Comparison of ENCODE assay signal across 1 cellular context in genomic region chr11:47152953-47153950, GRCh38.
TF ChIP-seq lines count a peak whose summit lies in the region.

No MANE protein-coding gene starts in this region.

TF ChIP-seq in HepG2, 621 proteins besides CTCF, POLR2A, EP300 and RAD21 (continued from another document and continues in another):
- TF ChIP-seq RXRB (CRISPR knock-in tag; IDR thresholded peaks at IDR 0.05; ENCODE audit: borderline replicate concordance) (peak; percentile 25; the same call in 1 of the 2 replicates), SP4 (CRISPR knock-in tag; IDR thresholded peaks at IDR 0.05) (no peak), HOXA7 (CRISPR knock-in tag; IDR thresholded peaks at IDR 0.05) (no peak), KAT8 (CRISPR knock-in tag; IDR thresholded peaks at IDR 0.05) (no peak), ATM (IDR thresholded peaks at IDR 0.05; ENCODE audit: borderline replicate concordance) (no peak), ZNF883 (CRISPR knock-in tag; IDR thresholded peaks at IDR 0.05; ENCODE audit: not compliant biosample characterization) (no peak), SP2 (CRISPR knock-in tag; IDR thresholded peaks at IDR 0.05) (no peak), HNF4G (IDR thresholded peaks at IDR 0.05; ENCODE audit: borderline replicate concordance, low read depth, low read length) (peak; percentile 75; the same call in 1 of the 2 replicates), HNF4G (CRISPR knock-in tag; IDR thresholded peaks at IDR 0.05; ENCODE audit: borderline replicate concordance, low read depth) (no peak), ZNF782 (CRISPR knock-in tag; IDR thresholded peaks at IDR 0.05; ENCODE audit: borderline replicate concordance) (no peak), ZSCAN25 (CRISPR knock-in tag; IDR thresholded peaks at IDR 0.05) (no peak), NFE2L1 (CRISPR knock-in tag; IDR thresholded peaks at IDR 0.05; ENCODE audit: borderline replicate concordance) (no peak), ZNF589 (CRISPR knock-in tag; conservative IDR thresholded peaks at IDR 0.05) (no peak), YEATS4 (CRISPR knock-in tag; IDR thresholded peaks at IDR 0.05; ENCODE audit: borderline replicate concordance) (no peak), ZBTB20 (CRISPR knock-in tag; IDR thresholded peaks at IDR 0.05; ENCODE audit: borderline replicate concordance, low read depth) (no peak), ATAD3A (CRISPR knock-in tag; IDR thresholded peaks at IDR 0.05) (no peak), DDIT3 (CRISPR knock-in tag; IDR thresholded peaks at IDR 0.05) (no peak), SRSF1 (optimal IDR thresholded peaks at IDR 0.05; ENCODE audit: low read depth, low read length) (no peak), ZNF652 (CRISPR knock-in tag; IDR thresholded peaks at IDR 0.05; ENCODE audit: borderline replicate concordance, low read depth) (no peak), KAT2B (IDR thresholded peaks at IDR 0.05; ENCODE audit: borderline replicate concordance, low read depth, low read length) (no peak), ZFP41 (CRISPR knock-in tag; IDR thresholded peaks at IDR 0.05; ENCODE audit: borderline replicate concordance) (no peak), DNMT1 (CRISPR knock-in tag; IDR thresholded peaks at IDR 0.05) (no peak), PHF20 (CRISPR knock-in tag; IDR thresholded peaks at IDR 0.05) (0 out of 2 replicates have a peak, but pooled peaks have one; percentile 20), PCBP1 (IDR thresholded peaks at IDR 0.05; ENCODE audit: borderline replicate concordance, low read depth, low read length) (no peak), TAF15 (IDR thresholded peaks at IDR 0.05; ENCODE audit: low read depth, low read length, poor library complexity, severe bottlenecking) (no peak), ERF (CRISPR knock-in tag; IDR thresholded peaks at IDR 0.05) (peak; percentile 26; the same call in 1 of the 2 replicates), ZNF337 (CRISPR knock-in tag; IDR thresholded peaks at IDR 0.05; ENCODE audit: borderline replicate concordance, low read depth) (no peak), KMT2B (CRISPR knock-in tag; IDR thresholded peaks at IDR 0.05) (peak; percentile 43; the same call in 1 of the 2 replicates), ZNF496 (CRISPR knock-in tag; IDR thresholded peaks at IDR 0.05; ENCODE audit: insufficient replicate concordance) (no peak), HOXA9 (CRISPR knock-in tag; IDR thresholded peaks at IDR 0.05; ENCODE audit: borderline replicate concordance) (no peak), ZNF225 (CRISPR knock-in tag; IDR thresholded peaks at IDR 0.05) (no peak), KLF16 (CRISPR knock-in tag; IDR thresholded peaks at IDR 0.05) (peak in 1 of 2 experiments; percentile 45; a peak in 1 of 4 replicates), SALL2 (CRISPR knock-in tag; IDR thresholded peaks at IDR 0.05) (no peak), KLF12 (CRISPR knock-in tag; IDR thresholded peaks at IDR 0.05; ENCODE audit: borderline replicate concordance) (no peak), ZNF501 (CRISPR knock-in tag; IDR thresholded peaks at IDR 0.05) (no peak), ZNF709 (CRISPR knock-in tag; IDR thresholded peaks at IDR 0.05) (no peak), ZNF12 (CRISPR knock-in tag; IDR thresholded peaks at IDR 0.05) (no peak), ZNF354B (CRISPR knock-in tag; IDR thresholded peaks at IDR 0.05) (no peak), ZSCAN21 (CRISPR knock-in tag; IDR thresholded peaks at IDR 0.05; ENCODE audit: borderline replicate concordance) (no peak), PITX1 (CRISPR knock-in tag; IDR thresholded peaks at IDR 0.05) (no peak), NR2F1 (CRISPR knock-in tag; IDR thresholded peaks at IDR 0.05) (peak; percentile 34 to 48; a peak in 2 of 4 replicates), ZSCAN9 (CRISPR knock-in tag; IDR thresholded peaks at IDR 0.05; ENCODE audit: borderline replicate concordance) (no peak), JUN (CRISPR knock-in tag; IDR thresholded peaks at IDR 0.05) (no peak), ZNF615 (CRISPR knock-in tag; IDR thresholded peaks at IDR 0.05; ENCODE audit: borderline replicate concordance) (no peak), CEBPG (CRISPR knock-in tag; IDR thresholded peaks at IDR 0.05) (peak; percentile 52; the same call in 1 of the 2 replicates), ZNF75D (CRISPR knock-in tag; IDR thresholded peaks at IDR 0.05; ENCODE audit: borderline replicate concordance) (no peak), ZMAT3 (CRISPR knock-in tag; conservative IDR thresholded peaks at IDR 0.05) (no peak), HMGA1 (CRISPR knock-in tag; conservative IDR thresholded peaks at IDR 0.05) (no peak), PATZ1 (CRISPR knock-in tag; IDR thresholded peaks at IDR 0.05) (0 out of 2 replicates have a peak, but pooled peaks have one; percentile 13), ZNF335 (CRISPR knock-in tag; IDR thresholded peaks at IDR 0.05) (no peak), ZNF800 (CRISPR knock-in tag; IDR thresholded peaks at IDR 0.05) (no peak), ZNF780A (CRISPR knock-in tag; IDR thresholded peaks at IDR 0.05) (no peak), ZNF101 (CRISPR knock-in tag; IDR thresholded peaks at IDR 0.05; ENCODE audit: borderline replicate concordance, low read depth) (no peak), HCFC1 (IDR thresholded peaks at IDR 0.05; ENCODE audit: low read depth, low read length) (no peak), ZNF772 (CRISPR knock-in tag; IDR thresholded peaks at IDR 0.05) (no peak), ZNF660 (CRISPR knock-in tag; IDR thresholded peaks at IDR 0.05; ENCODE audit: borderline replicate concordance, low read depth) (no peak)
- TF ChIP-seq, protein P1, sequence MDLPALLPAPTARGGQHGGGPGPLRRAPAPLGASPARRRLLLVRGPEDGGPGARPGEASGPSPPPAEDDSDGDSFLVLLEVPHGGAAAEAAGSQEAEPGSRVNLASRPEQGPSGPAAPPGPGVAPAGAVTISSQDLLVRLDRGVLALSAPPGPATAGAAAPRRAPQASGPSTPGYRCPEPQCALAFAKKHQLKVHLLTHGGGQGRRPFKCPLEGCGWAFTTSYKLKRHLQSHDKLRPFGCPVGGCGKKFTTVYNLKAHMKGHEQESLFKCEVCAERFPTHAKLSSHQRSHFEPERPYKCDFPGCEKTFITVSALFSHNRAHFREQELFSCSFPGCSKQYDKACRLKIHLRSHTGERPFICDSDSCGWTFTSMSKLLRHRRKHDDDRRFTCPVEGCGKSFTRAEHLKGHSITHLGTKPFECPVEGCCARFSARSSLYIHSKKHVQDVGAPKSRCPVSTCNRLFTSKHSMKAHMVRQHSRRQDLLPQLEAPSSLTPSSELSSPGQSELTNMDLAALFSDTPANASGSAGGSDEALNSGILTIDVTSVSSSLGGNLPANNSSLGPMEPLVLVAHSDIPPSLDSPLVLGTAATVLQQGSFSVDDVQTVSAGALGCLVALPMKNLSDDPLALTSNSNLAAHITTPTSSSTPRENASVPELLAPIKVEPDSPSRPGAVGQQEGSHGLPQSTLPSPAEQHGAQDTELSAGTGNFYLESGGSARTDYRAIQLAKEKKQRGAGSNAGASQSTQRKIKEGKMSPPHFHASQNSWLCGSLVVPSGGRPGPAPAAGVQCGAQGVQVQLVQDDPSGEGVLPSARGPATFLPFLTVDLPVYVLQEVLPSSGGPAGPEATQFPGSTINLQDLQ (CRISPR knock-in tag; IDR thresholded peaks at IDR 0.05) = no peak
- TF ChIP-seq, protein P2, sequence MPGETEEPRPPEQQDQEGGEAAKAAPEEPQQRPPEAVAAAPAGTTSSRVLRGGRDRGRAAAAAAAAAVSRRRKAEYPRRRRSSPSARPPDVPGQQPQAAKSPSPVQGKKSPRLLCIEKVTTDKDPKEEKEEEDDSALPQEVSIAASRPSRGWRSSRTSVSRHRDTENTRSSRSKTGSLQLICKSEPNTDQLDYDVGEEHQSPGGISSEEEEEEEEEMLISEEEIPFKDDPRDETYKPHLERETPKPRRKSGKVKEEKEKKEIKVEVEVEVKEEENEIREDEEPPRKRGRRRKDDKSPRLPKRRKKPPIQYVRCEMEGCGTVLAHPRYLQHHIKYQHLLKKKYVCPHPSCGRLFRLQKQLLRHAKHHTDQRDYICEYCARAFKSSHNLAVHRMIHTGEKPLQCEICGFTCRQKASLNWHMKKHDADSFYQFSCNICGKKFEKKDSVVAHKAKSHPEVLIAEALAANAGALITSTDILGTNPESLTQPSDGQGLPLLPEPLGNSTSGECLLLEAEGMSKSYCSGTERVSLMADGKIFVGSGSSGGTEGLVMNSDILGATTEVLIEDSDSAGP (CRISPR knock-in tag; IDR thresholded peaks at IDR 0.05; ENCODE audit: borderline replicate concordance) = peak; percentile 33; the same call in 1 of the 2 replicates
- TF ChIP-seq, protein P3, sequence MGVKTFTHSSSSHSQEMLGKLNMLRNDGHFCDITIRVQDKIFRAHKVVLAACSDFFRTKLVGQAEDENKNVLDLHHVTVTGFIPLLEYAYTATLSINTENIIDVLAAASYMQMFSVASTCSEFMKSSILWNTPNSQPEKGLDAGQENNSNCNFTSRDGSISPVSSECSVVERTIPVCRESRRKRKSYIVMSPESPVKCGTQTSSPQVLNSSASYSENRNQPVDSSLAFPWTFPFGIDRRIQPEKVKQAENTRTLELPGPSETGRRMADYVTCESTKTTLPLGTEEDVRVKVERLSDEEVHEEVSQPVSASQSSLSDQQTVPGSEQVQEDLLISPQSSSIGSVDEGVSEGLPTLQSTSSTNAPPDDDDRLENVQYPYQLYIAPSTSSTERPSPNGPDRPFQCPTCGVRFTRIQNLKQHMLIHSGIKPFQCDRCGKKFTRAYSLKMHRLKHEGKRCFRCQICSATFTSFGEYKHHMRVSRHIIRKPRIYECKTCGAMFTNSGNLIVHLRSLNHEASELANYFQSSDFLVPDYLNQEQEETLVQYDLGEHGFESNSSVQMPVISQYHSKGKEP (CRISPR knock-in tag; IDR thresholded peaks at IDR 0.05) = no peak
- TF ChIP-seq, protein P4, sequence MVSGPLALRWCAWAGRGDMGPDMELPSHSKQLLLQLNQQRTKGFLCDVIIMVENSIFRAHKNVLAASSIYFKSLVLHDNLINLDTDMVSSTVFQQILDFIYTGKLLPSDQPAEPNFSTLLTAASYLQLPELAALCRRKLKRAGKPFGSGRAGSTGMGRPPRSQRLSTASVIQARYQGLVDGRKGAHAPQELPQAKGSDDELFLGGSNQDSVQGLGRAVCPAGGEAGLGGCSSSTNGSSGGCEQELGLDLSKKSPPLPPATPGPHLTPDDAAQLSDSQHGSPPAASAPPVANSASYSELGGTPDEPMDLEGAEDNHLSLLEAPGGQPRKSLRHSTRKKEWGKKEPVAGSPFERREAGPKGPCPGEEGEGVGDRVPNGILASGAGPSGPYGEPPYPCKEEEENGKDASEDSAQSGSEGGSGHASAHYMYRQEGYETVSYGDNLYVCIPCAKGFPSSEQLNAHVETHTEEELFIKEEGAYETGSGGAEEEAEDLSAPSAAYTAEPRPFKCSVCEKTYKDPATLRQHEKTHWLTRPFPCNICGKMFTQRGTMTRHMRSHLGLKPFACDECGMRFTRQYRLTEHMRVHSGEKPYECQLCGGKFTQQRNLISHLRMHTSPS (CRISPR knock-in tag; IDR thresholded peaks at IDR 0.05; ENCODE audit: low read depth) = no peak
- TF ChIP-seq, protein P5, sequence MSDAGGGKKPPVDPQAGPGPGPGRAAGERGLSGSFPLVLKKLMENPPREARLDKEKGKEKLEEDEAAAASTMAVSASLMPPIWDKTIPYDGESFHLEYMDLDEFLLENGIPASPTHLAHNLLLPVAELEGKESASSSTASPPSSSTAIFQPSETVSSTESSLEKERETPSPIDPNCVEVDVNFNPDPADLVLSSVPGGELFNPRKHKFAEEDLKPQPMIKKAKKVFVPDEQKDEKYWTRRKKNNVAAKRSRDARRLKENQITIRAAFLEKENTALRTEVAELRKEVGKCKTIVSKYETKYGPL (CRISPR knock-in tag; IDR thresholded peaks at IDR 0.05) = no peak
- TF ChIP-seq, protein P6, sequence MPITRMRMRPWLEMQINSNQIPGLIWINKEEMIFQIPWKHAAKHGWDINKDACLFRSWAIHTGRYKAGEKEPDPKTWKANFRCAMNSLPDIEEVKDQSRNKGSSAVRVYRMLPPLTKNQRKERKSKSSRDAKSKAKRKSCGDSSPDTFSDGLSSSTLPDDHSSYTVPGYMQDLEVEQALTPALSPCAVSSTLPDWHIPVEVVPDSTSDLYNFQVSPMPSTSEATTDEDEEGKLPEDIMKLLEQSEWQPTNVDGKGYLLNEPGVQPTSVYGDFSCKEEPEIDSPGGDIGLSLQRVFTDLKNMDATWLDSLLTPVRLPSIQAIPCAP (CRISPR knock-in tag; IDR thresholded peaks at IDR 0.05; ENCODE audit: low read depth) = no peak
